ENCODE assay signal across 8 cellular contexts in genomic region chr21:36385909-36386642, GRCh38. TPM values are rescaled to one million over a fixed set of nuclear protein-coding genes. Genes with fewer than 3 reads are reported as not detected.
DNase-seq lines count a peak whose midpoint lies in the region; ATAC-seq and TF ChIP-seq lines count a peak whose summit lies in the region.

No MANE protein-coding gene starts in this region.

- no peak for DNase-seq in activated naive CD4-positive, alpha-beta T cell treated with anti-CD3 and anti-CD28 coated beads for 36 hours
- no peak for DNase-seq in activated naive CD4-positive, alpha-beta T cell (lab: John Stamatoyannopoulos, UW)
- DNase-seq in WERI-Rb-1 (no peak), right cardiac atrium (no peak), OCI-M2 (lab: John Stamatoyannopoulos, UW; ENCODE audit: unreplicated experiment) (no peak), NCI-H345 (lab: John Stamatoyannopoulos, UW) (no peak)
- DNase-seq in stimulated activated effector memory CD8-positive, alpha-beta T cell treated with anti-CD3 and anti-CD28 coated beads, Interleukin-12 subunit alpha, Interleukin-12 subunit beta, amount 100 ng/mL, for 72 hours (ENCODE audit: low spot score in 2 of 2), result no peak

- no peak for TF ChIP-seq CTCF in WERI-Rb-1 (IDR thresholded peaks at IDR 0.05; ENCODE audit: low read depth, low read length)

- no peaks in the 10 kb centered on the region for H3K9me3 Mint-ChIP-seq in activated naive CD4-positive, alpha-beta T cell treated with anti-CD3 and anti-CD28 coated beads for 36 hours
- H3K9me3 Mint-ChIP-seq in stimulated activated effector memory CD8-positive, alpha-beta T cell treated with anti-CD3 and anti-CD28 coated beads, Interleukin-12 subunit alpha, Interleukin-12 subunit beta, amount 100 ng/mL, for 72 hours, result no peaks in the 10 kb centered on the region

- no peaks in the 10 kb centered on the region for H3K4me1 ChIP-seq in right cardiac atrium (ENCODE audit: control insufficient read depth, insufficient read depth, low read length)

- no peaks in the 10 kb centered on the region for H3K27me3 Mint-ChIP-seq in activated naive CD4-positive, alpha-beta T cell treated with anti-CD3 and anti-CD28 coated beads for 36 hours (ENCODE audit: low read depth)

- H3K27ac ChIP-seq in WERI-Rb-1 (peak overlapping the region; percentile 57), right cardiac atrium (ENCODE audit: low read length) (no peak overlapping the region)

- CTCF ChIA-PET in activated naive CD4-positive, alpha-beta T cell treated with anti-CD3 and anti-CD28 coated beads for 36 hours (lab: Charles Lee), result no interaction called here

- H3K27ac Mint-ChIP-seq in activated naive CD4-positive, alpha-beta T cell treated with anti-CD3 and anti-CD28 coated beads for 36 hours, result peak overlapping the region; percentile 46
- H3K27ac Mint-ChIP-seq in stimulated activated effector memory CD8-positive, alpha-beta T cell treated with anti-CD3 and anti-CD28 coated beads, Interleukin-12 subunit alpha, Interleukin-12 subunit beta, amount 100 ng/mL, for 72 hours, result peak overlapping the region; percentile 72

- intact Hi-C loops in activated naive CD4-positive, alpha-beta T cell treated with anti-CD3 and anti-CD28 coated beads for 36 hours (cut with micrococcal nuclease), result loop anchor here (1.0 to 5.0 kb wide), 5 partner anchors 66 to 881 kb away; partner anchors contain the start of genes DOP1B, MORC3 and VPS26C
- intact Hi-C loops in right cardiac atrium (cut with DNase I), result no loop called here

- ATAC-seq in right cardiac atrium (no peak), esophagus mucosa (no peak)
- ATAC-seq in stimulated activated effector memory CD8-positive, alpha-beta T cell treated with anti-CD3 and anti-CD28 coated beads, Interleukin-12 subunit alpha, Interleukin-12 subunit beta, amount 100 ng/mL, for 72 hours, result peak; percentile 27

- no peaks in the 10 kb centered on the region for H3K27me3 ChIP-seq in WERI-Rb-1 (ENCODE audit: insufficient read depth, low read depth, severe bottlenecking)
- H3K27me3 ChIP-seq in right cardiac atrium (ENCODE audit: control insufficient read depth, insufficient read depth), result no peaks in the 10 kb centered on the region

- H3K4me3 ChIP-seq in WERI-Rb-1 (ENCODE audit: low read depth, low read length) (peak overlapping the region; percentile 81), right cardiac atrium (ENCODE audit: low read length) (peak overlapping the region; percentile 85)

- peaks cover 48% of the 10 kb centered on the region for H3K36me3 ChIP-seq in WERI-Rb-1

- WGBS in right cardiac atrium, result 74% methylated on average over 23 of the region's 23 CpGs

- peaks cover 32% of the 10 kb centered on the region for H3K36me3 Mint-ChIP-seq in activated naive CD4-positive, alpha-beta T cell treated with anti-CD3 and anti-CD28 coated beads for 36 hours (ENCODE audit: low read depth)
- peaks cover 40% of the 10 kb centered on the region for H3K36me3 Mint-ChIP-seq in stimulated activated effector memory CD8-positive, alpha-beta T cell treated with anti-CD3 and anti-CD28 coated beads, Interleukin-12 subunit alpha, Interleukin-12 subunit beta, amount 100 ng/mL, for 72 hours

- peak overlapping the region; percentile 80 for H3K4me3 Mint-ChIP-seq in activated naive CD4-positive, alpha-beta T cell treated with anti-CD3 and anti-CD28 coated beads for 36 hours
- peak overlapping the region; percentile 66 for H3K4me3 Mint-ChIP-seq in stimulated activated effector memory CD8-positive, alpha-beta T cell treated with anti-CD3 and anti-CD28 coated beads, Interleukin-12 subunit alpha, Interleukin-12 subunit beta, amount 100 ng/mL, for 72 hours

- H3K9me3 ChIP-seq in WERI-Rb-1 (ENCODE audit: severe bottlenecking) (peaks cover 2% of the 10 kb centered on the region), right cardiac atrium (ENCODE audit: control insufficient read depth, low read length) (no peaks in the 10 kb centered on the region)

- peaks cover 20% of the 10 kb centered on the region for H3K4me1 Mint-ChIP-seq in activated naive CD4-positive, alpha-beta T cell treated with anti-CD3 and anti-CD28 coated beads for 36 hours (ENCODE audit: low read depth)
- peaks cover 6% of the 10 kb centered on the region for H3K4me1 Mint-ChIP-seq in stimulated activated effector memory CD8-positive, alpha-beta T cell treated with anti-CD3 and anti-CD28 coated beads, Interleukin-12 subunit alpha, Interleukin-12 subunit beta, amount 100 ng/mL, for 72 hours

RNA-seq across cellular contexts. Expression of gene CHAF1B, which starts 0.9 kb away (rescaled TPM):
- 10 to 100 TPM; 30.5 to 31.9 TPM for total RNA-seq in activated naive CD4-positive, alpha-beta T cell treated with anti-CD3 and anti-CD28 coated beads for 36 hours
- total RNA-seq in right cardiac atrium, result 1 to 10 TPM in 1 of 4 donors, under 1 TPM in 3; 0.74 to 1.3 (median 0.76) TPM
- 0.61 TPM for polyA plus RNA-seq in right cardiac atrium
- total RNA-seq in esophagus mucosa, result 5.4 TPM
